16 cellular contexts compared by ENCODE assay signal in genomic region chrX:103540145-103540544, GRCh38. TPM values are rescaled to one million over a fixed set of nuclear protein-coding genes. Genes with fewer than 3 reads are reported as not detected.
DNase-seq lines count a peak whose midpoint lies in the region; ATAC-seq and TF ChIP-seq lines count a peak whose summit lies in the region.
"Had no signal": no experiment of that assay in that cellular context is flagged by ENCODE, and none has a peak within 500 bp of the region (broad histone marks: within the 10 kb centered on the region; RNA-seq: fewer than 3 reads in every experiment).

No MANE protein-coding gene starts in this region.

- intact Hi-C loops in uterus (cut with DNase I; ENCODE audit: low total_unique reads), result no loop called here

- no peak overlapping the region for H3K4me3 Mint-ChIP-seq in GM23338
- H3K4me3 Mint-ChIP-seq in stimulated activated naive CD8-positive, alpha-beta T cell treated with anti-CD3 and anti-CD28 coated beads, Interleukin-15, amount 100 ng/mL, for 72 hours, result no peak overlapping the region
- H3K4me3 Mint-ChIP-seq: activated T-helper 17 cell treated with anti-CD3 and anti-CD28 coated beads, Interleukin-2, amount 50 U/mL, for 72 hours had no signal

- ATAC-seq in GM23338, result no peak
- no peak for ATAC-seq in stimulated activated naive CD8-positive, alpha-beta T cell treated with anti-CD3 and anti-CD28 coated beads, Interleukin-15, amount 100 ng/mL, for 72 hours
- ATAC-seq: activated T-helper 17 cell treated with anti-CD3 and anti-CD28 coated beads, Interleukin-2, amount 50 U/mL, for 72 hours had no signal

- H3K4me3 ChIP-seq in coronary artery (no peak overlapping the region), uterus (no peak overlapping the region), GM23338 (no peak overlapping the region)

- H3K4me1 Mint-ChIP-seq in GM23338, result peaks cover 5% of the 10 kb centered on the region; the same call in 2 of the 3 replicates
- H3K4me1 Mint-ChIP-seq in stimulated activated naive CD8-positive, alpha-beta T cell treated with anti-CD3 and anti-CD28 coated beads, Interleukin-15, amount 100 ng/mL, for 72 hours, result no peaks in the 10 kb centered on the region
- H3K4me1 Mint-ChIP-seq: activated T-helper 17 cell treated with anti-CD3 and anti-CD28 coated beads, Interleukin-2, amount 50 U/mL, for 72 hours had no signal

- H3K79me2 ChIP-seq in GM23338 (replicated peaks; ENCODE audit: insufficient read depth), result no peaks in the 10 kb centered on the region

- peak overlapping the region; percentile 60 to 84 for H3K27ac ChIP-seq in coronary artery
- peak overlapping the region; percentile 86 to 97 for H3K27ac ChIP-seq in uterus
- no peak overlapping the region for H3K27ac ChIP-seq in GM23338 (ENCODE audit: low read depth)
- H3K27ac ChIP-seq: brain microvascular endothelial cell, C4-2B had no signal

- no peak overlapping the region for H3K4me2 ChIP-seq in GM23338

- H3K27me3 Mint-ChIP-seq in GM23338 (ENCODE audit: insufficient read depth, low read depth, poor library complexity), result no peaks in the 10 kb centered on the region
- H3K27me3 Mint-ChIP-seq in stimulated activated naive CD8-positive, alpha-beta T cell treated with anti-CD3 and anti-CD28 coated beads, Interleukin-15, amount 100 ng/mL, for 72 hours, result no peaks in the 10 kb centered on the region
- H3K27me3 Mint-ChIP-seq: activated T-helper 17 cell treated with anti-CD3 and anti-CD28 coated beads, Interleukin-2, amount 50 U/mL, for 72 hours had no signal

- no peaks in the 10 kb centered on the region for H3K4me1 ChIP-seq in uterus
- H3K4me1 ChIP-seq in GM23338 (ENCODE audit: insufficient read depth), result no peaks in the 10 kb centered on the region

- H3K9me3 Mint-ChIP-seq in GM23338, result no peaks in the 10 kb centered on the region
- no peaks in the 10 kb centered on the region for H3K9me3 Mint-ChIP-seq in stimulated activated naive CD8-positive, alpha-beta T cell treated with anti-CD3 and anti-CD28 coated beads, Interleukin-15, amount 100 ng/mL, for 72 hours
- H3K9me3 Mint-ChIP-seq: activated T-helper 17 cell treated with anti-CD3 and anti-CD28 coated beads, Interleukin-2, amount 50 U/mL, for 72 hours had no signal

- no peak for TF ChIP-seq POLR2A in uterus (IDR thresholded peaks at IDR 0.05)

- TF ChIP-seq CTCF in coronary artery (IDR thresholded peaks at IDR 0.05) (no peak), uterus (IDR thresholded peaks at IDR 0.05) (no peak), GM23338 (conservative IDR thresholded peaks at IDR 0.05; ENCODE audit: low read depth in 2 of 2) (no peak)

- H3K27me3 ChIP-seq in uterus (peaks cover 0 to 1% of the 10 kb centered on the region in 2 donors), GM23338 (ENCODE audit: insufficient read depth) (no peaks in the 10 kb centered on the region)
- H3K27me3 ChIP-seq: brain microvascular endothelial cell had no signal

- no peaks in the 10 kb centered on the region for H3K36me3 ChIP-seq in uterus
- H3K36me3 ChIP-seq in GM23338 (ENCODE audit: insufficient read depth), result no peaks in the 10 kb centered on the region
- H3K36me3 ChIP-seq: brain microvascular endothelial cell had no signal

- no peak overlapping the region for H3K27ac Mint-ChIP-seq in GM23338
- no peak overlapping the region for H3K27ac Mint-ChIP-seq in stimulated activated naive CD8-positive, alpha-beta T cell treated with anti-CD3 and anti-CD28 coated beads, Interleukin-15, amount 100 ng/mL, for 72 hours
- H3K27ac Mint-ChIP-seq: activated T-helper 17 cell treated with anti-CD3 and anti-CD28 coated beads, Interleukin-2, amount 50 U/mL, for 72 hours had no signal

- H3F3A ChIP-seq in GM23338 (replicated peaks; ENCODE audit: low read depth), result no peaks in the 10 kb centered on the region

- H3K36me3 Mint-ChIP-seq in GM23338 (ENCODE audit: low read depth), result no peaks in the 10 kb centered on the region

- no peaks in the 10 kb centered on the region for H3K9me3 ChIP-seq in uterus

- H3K9me2 ChIP-seq in GM23338 (ENCODE audit: insufficient read depth), result no peaks in the 10 kb centered on the region

- H2AFZ ChIP-seq in GM23338, result no peak overlapping the region

- H4K20me1 ChIP-seq in GM23338 (replicated peaks; ENCODE audit: insufficient read depth), result no peaks in the 10 kb centered on the region

- peak; percentile 35 for DNase-seq in NCI-H226
- no peak for DNase-seq in coronary artery (ENCODE audit: low spot score)
- peak; percentile 2 for DNase-seq in kidney tubule cell (ENCODE audit: low spot score)
- no peak for DNase-seq in uterus
- DNase-seq in GM23338 (ENCODE audit: low spot score), result no peak
- DNase-seq in stimulated activated CD4-positive, alpha-beta T cell treated with anti-CD3 and anti-CD28 coated beads, Interleukin-2, amount 100 ng/mL, for 24 hours, result no peak
- DNase-seq in stimulated activated naive CD8-positive, alpha-beta T cell treated with anti-CD3 and anti-CD28 coated beads, Interleukin-15, amount 100 ng/mL, for 72 hours, result no peak
- DNase-seq: brain microvascular endothelial cell; effector CD4-positive, alpha-beta T cell; head of caudate nucleus; NCI-H1048; NCI-H2227 treated with DMSO at 0.1 percent for 48 hours; posterior cingulate gyrus had no signal

TF ChIP-seq in GM23338, 12 proteins besides CTCF, POLR2A, EP300 and RAD21:
- TF ChIP-seq ZNF114 (CRISPR knock-in tag; IDR thresholded peaks at IDR 0.05), result no peak
- no peak for TF ChIP-seq EZH2 (IDR thresholded peaks at IDR 0.05; ENCODE audit: low read depth, unreplicated experiment)
- TF ChIP-seq ZNF331 (CRISPR knock-in tag; IDR thresholded peaks at IDR 0.05; ENCODE audit: low read depth), result no peak
- no peak for TF ChIP-seq REST (IDR thresholded peaks at IDR 0.05; ENCODE audit: unreplicated experiment)
- no peak for TF ChIP-seq NANOG (IDR thresholded peaks at IDR 0.05; ENCODE audit: borderline replicate concordance)
- no peak for TF ChIP-seq STAT1 (IDR thresholded peaks at IDR 0.05; ENCODE audit: unreplicated experiment)

RNA-seq across cellular contexts. Expression of gene RAB40A, which starts 20.9 kb away (rescaled TPM):
- total RNA-seq in uterus, result 1 to 10 TPM in 3 of 4 donors, under 1 TPM in 1; 0.88 to 8.7 (median 3.9) TPM
- total RNA-seq in GM23338 (2014; rRNA removed; shearing (Covaris generic)), result not detected in 2 replicates
- polyA plus RNA-seq in GM23338 (2016; fragmentation: Nextera tagmentation; extraction: Ambion mirVana), result 1.1 and 2.0 TPM in 2 replicates
- total RNA-seq: SK-MEL-5 had no signal

RNA-seq across cellular contexts. Expression of gene TCEAL4, which starts 45.2 kb away (rescaled TPM):
- 100 to 1,000 TPM in 3 of 4 donors, 10 to 100 TPM in 1; 79.8 to 380 (median 308) TPM for total RNA-seq in uterus
- 18.0 and 25.4 TPM in 2 replicates for total RNA-seq in GM23338 (2014; rRNA removed; shearing (Covaris generic))
- 125 and 148 TPM in 2 replicates for polyA plus RNA-seq in GM23338 (2016; fragmentation: Nextera tagmentation; extraction: Ambion mirVana)

Comparison
In these comparisons a context has a peak if more than half of its experiments do, and no peak if none do; other contexts are left out.
1. DNase-seq: peak in NCI-H226 (single experiment) and kidney tubule cell (single experiment); none in coronary artery (single experiment), uterus (0 of 2), GM23338 (single experiment), stimulated activated CD4-positive, alpha-beta T cell treated with anti-CD3 and anti-CD28 coated beads, Interleukin-2, amount 100 ng/mL, for 24 hours (0 of 2) and stimulated activated naive CD8-positive, alpha-beta T cell treated with anti-CD3 and anti-CD28 coated beads, Interleukin-15, amount 100 ng/mL, for 72 hours (0 of 2).